In the genomic region with DNA sequence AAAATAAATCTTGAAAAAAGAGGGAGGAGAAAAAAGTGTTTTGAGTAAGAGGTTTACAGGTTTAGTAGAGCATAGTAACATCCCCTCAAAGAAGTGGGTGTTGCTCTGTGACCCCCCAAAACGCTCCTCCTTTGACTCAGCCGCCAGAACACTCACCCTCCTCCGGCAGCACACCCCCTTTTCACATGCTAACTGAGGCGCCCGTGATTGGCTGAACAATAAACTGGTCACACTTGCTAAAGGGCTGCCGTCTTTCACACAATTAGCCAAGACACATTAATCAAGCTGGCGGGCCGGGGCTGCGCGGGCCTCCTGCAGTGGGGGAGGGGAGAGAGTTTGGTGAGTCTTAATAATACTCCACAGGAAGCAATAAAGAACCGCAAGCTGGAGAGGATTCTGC, we compare ENCODE assay signal across 8 cellular contexts. TPM values are rescaled to one million over a fixed set of nuclear protein-coding genes. Genes with fewer than 3 reads are reported as not detected.
DNase-seq lines count a peak whose midpoint lies in the region; ATAC-seq and TF ChIP-seq lines count a peak whose summit lies in the region.

No MANE protein-coding gene starts in this region.

- H3K4me3 Mint-ChIP-seq in endodermal cell: peak overlapping the region; percentile 46
- peak overlapping the region; percentile 51 for H3K4me3 Mint-ChIP-seq in progenitor cell of endocrine pancreas (ENCODE audit: low read depth)

- ATAC-seq in HG03565 (IDR thresholded peaks at IDR 0.05; ENCODE audit: unreplicated experiment) (no peak), GM18870 (IDR thresholded peaks at IDR 0.05; ENCODE audit: unreplicated experiment) (no peak)

- peak overlapping the region; percentile 67 for H3K27ac Mint-ChIP-seq in endodermal cell
- peak overlapping the region; percentile 69 for H3K27ac Mint-ChIP-seq in progenitor cell of endocrine pancreas

- no peaks in the 10 kb centered on the region for H3K9me3 ChIP-seq in endodermal cell (ENCODE audit: control insufficient read depth, low read length)
- H3K9me3 ChIP-seq in ascending aorta: no peaks in the 10 kb centered on the region

- in situ Hi-C loops in G401 (cut with HindIII; ENCODE audit: low sequenced_read_pairs): no loop called here

- H3K36me3 ChIP-seq in endodermal cell (ENCODE audit: control insufficient read depth, insufficient read depth, low read length) (no peaks in the 10 kb centered on the region), ascending aorta (no peaks in the 10 kb centered on the region)

- H3K36me3 Mint-ChIP-seq in endodermal cell (ENCODE audit: low read depth) (no peaks in the 10 kb centered on the region), progenitor cell of endocrine pancreas (ENCODE audit: insufficient read depth) (no peaks in the 10 kb centered on the region)

- H3K27ac ChIP-seq in endodermal cell (ENCODE audit: low read depth, low read length) (peak overlapping the region; percentile 56), ascending aorta (no peak overlapping the region)

- H3K9ac ChIP-seq in endodermal cell (ENCODE audit: extremely low read depth, low read length, poor library complexity, severe bottlenecking): no peak overlapping the region

- H3K9me3 Mint-ChIP-seq in endodermal cell: no peaks in the 10 kb centered on the region
- H3K9me3 Mint-ChIP-seq in progenitor cell of endocrine pancreas (ENCODE audit: low read depth): no peaks in the 10 kb centered on the region

- peaks cover 20% of the 10 kb centered on the region for H3K4me1 ChIP-seq in endodermal cell (ENCODE audit: control insufficient read depth, insufficient read depth, low read length)
- no peaks in the 10 kb centered on the region for H3K4me1 ChIP-seq in ascending aorta

- H3K4me1 Mint-ChIP-seq in endodermal cell: peaks cover 46% of the 10 kb centered on the region
- H3K4me1 Mint-ChIP-seq in progenitor cell of endocrine pancreas (ENCODE audit: low read depth): peaks cover 38% of the 10 kb centered on the region

- intact Hi-C loops in ascending aorta (cut with DNase I): loop anchor here (2.0 kb wide), 1 partner anchor 62 kb away; no protein-coding TSS in a partner anchor

- TF ChIP-seq CTCF in endodermal cell (conservative IDR thresholded peaks at IDR 0.05) (no peak), progenitor cell of endocrine pancreas (IDR thresholded peaks at IDR 0.05; ENCODE audit: unreplicated experiment) (no peak), ascending aorta (IDR thresholded peaks at IDR 0.05) (no peak)

- WGBS in endodermal cell (ENCODE audit: insufficient coverage in 1 of 2, insufficient read length in 1 of 2), 2 experiments: 3 to 4% methylated on average over 7 to 11 of the region's 11 CpGs

- H3K27me3 Mint-ChIP-seq in endodermal cell (ENCODE audit: insufficient read depth) (no peaks in the 10 kb centered on the region), progenitor cell of endocrine pancreas (no peaks in the 10 kb centered on the region)

- H3K4me3 ChIP-seq in endodermal cell (ENCODE audit: low read length) (peak overlapping the region; percentile 61), ascending aorta (peak overlapping the region in 1 of 2 donors; percentile 31)

- H3K27me3 ChIP-seq in endodermal cell (ENCODE audit: control insufficient read depth, insufficient read depth, low read length, poor library complexity, severe bottlenecking) (no peaks in the 10 kb centered on the region), ascending aorta (no peaks in the 10 kb centered on the region)

- DNase-seq in G401 (ENCODE audit: low spot score) (peak; percentile 25), NOMO-1 treated with DMSO at 0.1 percent for 48 hours (lab: John Stamatoyannopoulos, UW; ENCODE audit: unreplicated experiment) (peak; percentile 75), endodermal cell (peak; percentile 89), progenitor cell of endocrine pancreas (ENCODE audit: low spot score, unreplicated experiment) (peak; percentile 38), ascending aorta (ENCODE audit: low spot score in 2 of 2) (no peak), NCI-H146 (lab: John Stamatoyannopoulos, UW) (no peak)

RNA-seq across cellular contexts. Expression of a gene that starts 52.4 kb away (rescaled TPM):
- total RNA-seq in G401 (2014; rRNA removed; shearing (Covaris generic)): not detected in 2 replicates
- total RNA-seq in endodermal cell: under 1 TPM in 1 of 2 donors, not detected in 1; 0.35 TPM
- 0.07 TPM for polyA plus RNA-seq in endodermal cell (2013, experiment 1 of 2)
- not detected for polyA plus RNA-seq in endodermal cell (2013, experiment 2 of 2)
- 0.07 TPM in 1 of 2 replicates, not detected in the other for total RNA-seq in progenitor cell of endocrine pancreas
- 1.5 TPM for total RNA-seq in ascending aorta

Comparison
In these comparisons a context has a peak if more than half of its experiments do, and no peak if none do; other contexts are left out.
1. DNase-seq: peak in G401 (single experiment), NOMO-1 treated with DMSO at 0.1 percent for 48 hours (single experiment), endodermal cell (single experiment) and progenitor cell of endocrine pancreas (single experiment); none in ascending aorta (0 of 2) and NCI-H146 (single experiment).